Comparison of ENCODE assay signal across 3 cellular contexts in genomic region chr1:30857964-30858363, GRCh38.
TF ChIP-seq lines count a peak whose summit lies in the region.

No MANE protein-coding gene starts in this region.

TF ChIP-seq in GM23338, 12 proteins besides CTCF, POLR2A, EP300 and RAD21 (continues in another document):
- TF ChIP-seq POLR2AphosphoS5 (IDR thresholded peaks at IDR 0.05; ENCODE audit: low read depth), result no peak
- no peak for TF ChIP-seq ZNF114 (CRISPR knock-in tag; IDR thresholded peaks at IDR 0.05)
- TF ChIP-seq, protein P1, sequence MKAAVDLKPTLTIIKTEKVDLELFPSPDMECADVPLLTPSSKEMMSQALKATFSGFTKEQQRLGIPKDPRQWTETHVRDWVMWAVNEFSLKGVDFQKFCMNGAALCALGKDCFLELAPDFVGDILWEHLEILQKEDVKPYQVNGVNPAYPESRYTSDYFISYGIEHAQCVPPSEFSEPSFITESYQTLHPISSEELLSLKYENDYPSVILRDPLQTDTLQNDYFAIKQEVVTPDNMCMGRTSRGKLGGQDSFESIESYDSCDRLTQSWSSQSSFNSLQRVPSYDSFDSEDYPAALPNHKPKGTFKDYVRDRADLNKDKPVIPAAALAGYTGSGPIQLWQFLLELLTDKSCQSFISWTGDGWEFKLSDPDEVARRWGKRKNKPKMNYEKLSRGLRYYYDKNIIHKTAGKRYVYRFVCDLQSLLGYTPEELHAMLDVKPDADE (IDR thresholded peaks at IDR 0.05), result no peak
- TF ChIP-seq ZNF462 (CRISPR knock-in tag; IDR thresholded peaks at IDR 0.05), result no peak
- no peak for TF ChIP-seq EZH2phosphoT487 (IDR thresholded peaks at IDR 0.05; ENCODE audit: unreplicated experiment)

TF ChIP-seq in K562, 482 proteins besides CTCF, POLR2A, EP300 and RAD21:
- TF ChIP-seq SRSF3 (IDR thresholded peaks at IDR 0.05; ENCODE audit: insufficient read depth, low read length), result no peak
- TF ChIP-seq TEAD2 (tag; IDR thresholded peaks at IDR 0.05), result no peak
- no peak for TF ChIP-seq ZNF324 (CRISPR knock-in tag; IDR thresholded peaks at IDR 0.05)
- TF ChIP-seq, protein P2, sequence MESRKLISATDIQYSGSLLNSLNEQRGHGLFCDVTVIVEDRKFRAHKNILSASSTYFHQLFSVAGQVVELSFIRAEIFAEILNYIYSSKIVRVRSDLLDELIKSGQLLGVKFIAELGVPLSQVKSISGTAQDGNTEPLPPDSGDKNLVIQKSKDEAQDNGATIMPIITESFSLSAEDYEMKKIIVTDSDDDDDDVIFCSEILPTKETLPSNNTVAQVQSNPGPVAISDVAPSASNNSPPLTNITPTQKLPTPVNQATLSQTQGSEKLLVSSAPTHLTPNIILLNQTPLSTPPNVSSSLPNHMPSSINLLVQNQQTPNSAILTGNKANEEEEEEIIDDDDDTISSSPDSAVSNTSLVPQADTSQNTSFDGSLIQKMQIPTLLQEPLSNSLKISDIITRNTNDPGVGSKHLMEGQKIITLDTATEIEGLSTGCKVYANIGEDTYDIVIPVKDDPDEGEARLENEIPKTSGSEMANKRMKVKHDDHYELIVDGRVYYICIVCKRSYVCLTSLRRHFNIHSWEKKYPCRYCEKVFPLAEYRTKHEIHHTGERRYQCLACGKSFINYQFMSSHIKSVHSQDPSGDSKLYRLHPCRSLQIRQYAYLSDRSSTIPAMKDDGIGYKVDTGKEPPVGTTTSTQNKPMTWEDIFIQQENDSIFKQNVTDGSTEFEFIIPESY (CRISPR knock-in tag; IDR thresholded peaks at IDR 0.05), result 0 out of 2 replicates have a peak, but pooled peaks have one; percentile 46
- TF ChIP-seq MYBL2 (IDR thresholded peaks at IDR 0.05; ENCODE audit: low read depth), result no peak
- TF ChIP-seq MYBL2 (CRISPR knock-in tag; IDR thresholded peaks at IDR 0.05; ENCODE audit: borderline replicate concordance), result no peak
- no peak for TF ChIP-seq CREBBP (IDR thresholded peaks at IDR 0.05; ENCODE audit: low read depth, low read length)
- TF ChIP-seq, protein P3, sequence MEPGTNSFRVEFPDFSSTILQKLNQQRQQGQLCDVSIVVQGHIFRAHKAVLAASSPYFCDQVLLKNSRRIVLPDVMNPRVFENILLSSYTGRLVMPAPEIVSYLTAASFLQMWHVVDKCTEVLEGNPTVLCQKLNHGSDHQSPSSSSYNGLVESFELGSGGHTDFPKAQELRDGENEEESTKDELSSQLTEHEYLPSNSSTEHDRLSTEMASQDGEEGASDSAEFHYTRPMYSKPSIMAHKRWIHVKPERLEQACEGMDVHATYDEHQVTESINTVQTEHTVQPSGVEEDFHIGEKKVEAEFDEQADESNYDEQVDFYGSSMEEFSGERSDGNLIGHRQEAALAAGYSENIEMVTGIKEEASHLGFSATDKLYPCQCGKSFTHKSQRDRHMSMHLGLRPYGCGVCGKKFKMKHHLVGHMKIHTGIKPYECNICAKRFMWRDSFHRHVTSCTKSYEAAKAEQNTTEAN (CRISPR knock-in tag; IDR thresholded peaks at IDR 0.05), result 0 out of 2 replicates have a peak, but pooled peaks have one; percentile 1
- TF ChIP-seq ZNF431 (CRISPR knock-in tag; IDR thresholded peaks at IDR 0.05), result no peak
- TF ChIP-seq RCOR1 (IDR thresholded peaks at IDR 0.05; ENCODE audit: borderline replicate concordance in 1 of 2, low read depth in 2 of 2, low read length in 2 of 2), result no peak
- no peak for TF ChIP-seq ZNF121 (CRISPR knock-in tag; conservative IDR thresholded peaks at IDR 0.05)
- TF ChIP-seq STAG1 (CRISPR knock-in tag; IDR thresholded peaks at IDR 0.05; ENCODE audit: borderline replicate concordance), result no peak
- no peak for TF ChIP-seq KDM2B (CRISPR knock-in tag; IDR thresholded peaks at IDR 0.05)
- TF ChIP-seq BRD4 (IDR thresholded peaks at IDR 0.05), result no peak
TF ChIP-seq in K562: peak in this region for 2.

TF ChIP-seq in SK-N-SH, 30 proteins besides CTCF, POLR2A, EP300 and RAD21:
- no peak for TF ChIP-seq EZH2phosphoT487 (IDR thresholded peaks at IDR 0.05; ENCODE audit: borderline replicate concordance, low read depth)
- TF ChIP-seq NFIC (IDR thresholded peaks at IDR 0.05; ENCODE audit: borderline replicate concordance), result no peak
- TF ChIP-seq POLR2AphosphoS5 (IDR thresholded peaks at IDR 0.05; ENCODE audit: low read depth, low read length), result no peak
- TF ChIP-seq NRF1 (IDR thresholded peaks at IDR 0.05; ENCODE audit: low read depth, low read length), result no peak
- no peak for TF ChIP-seq SIN3A (IDR thresholded peaks at IDR 0.05; ENCODE audit: borderline replicate concordance, low read depth, low read length)
- TF ChIP-seq JUND (IDR thresholded peaks at IDR 0.05), result no peak
TF ChIP-seq in SK-N-SH: peak in this region for 0.
